In the genomic region with DNA sequence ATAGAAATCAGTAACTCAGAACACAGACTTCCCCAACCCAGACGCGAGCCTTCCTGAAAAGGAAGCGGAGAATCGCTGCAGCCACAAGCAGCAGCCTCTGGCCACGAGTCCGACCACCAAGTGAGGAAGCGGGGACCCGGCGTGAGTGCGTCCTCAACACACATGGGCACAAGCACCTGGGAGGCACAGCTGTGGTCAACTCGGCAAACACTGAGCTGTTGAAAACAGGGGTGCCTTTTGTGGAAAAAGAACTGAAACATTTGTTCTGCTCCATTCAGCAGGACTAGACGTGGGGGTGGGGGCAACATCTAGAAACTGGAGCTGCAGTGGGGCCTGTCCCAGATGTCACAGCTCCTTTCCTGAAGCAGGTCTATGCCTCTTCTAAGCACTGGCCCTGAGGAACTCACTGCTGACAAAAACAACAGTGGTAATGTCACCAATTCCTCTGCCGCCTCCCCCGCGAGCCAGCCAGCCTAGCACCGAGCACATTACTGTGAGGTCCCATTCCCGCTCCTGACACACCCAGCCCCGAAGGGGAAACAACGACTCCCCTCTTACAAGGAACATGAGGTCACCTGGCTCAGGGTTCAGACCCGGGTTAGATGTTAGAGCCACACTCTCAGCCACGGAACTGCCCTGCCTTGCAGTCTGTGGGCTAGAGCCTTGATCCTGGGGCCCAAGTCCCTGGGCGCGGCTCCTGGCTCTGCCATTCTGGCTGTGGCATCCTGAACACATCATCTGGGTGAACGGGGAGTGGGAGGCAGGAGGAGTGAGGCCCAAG, we compare ENCODE assay signal across 8 cellular contexts. TPM values are rescaled to one million over a fixed set of nuclear protein-coding genes. Genes with fewer than 3 reads are reported as not detected.
DNase-seq lines count a peak whose midpoint lies in the region; ATAC-seq lines count a peak whose summit lies in the region.

No MANE protein-coding gene starts in this region.

- peak; percentile 55 for ATAC-seq in GM19043 (IDR thresholded peaks at IDR 0.05; ENCODE audit: low read depth, unreplicated experiment)
- peak; percentile 43 for ATAC-seq in HG03342 (IDR thresholded peaks at IDR 0.05; ENCODE audit: unreplicated experiment)

- no peaks in the 10 kb centered on the region for H3K9me3 Mint-ChIP-seq in activated T-helper 2 cell treated with anti-CD3 and anti-CD28 coated beads, Interferon-gamma antibody, Interleukin-2, Interleukin-4, amounts not matched to agents 10 μg/mL and 5 μg/mL and 100 μg/mL, durations not matched to agents 14 hours and 24 hours and 36 hours

- no peak for DNase-seq in activated T-helper 2 cell treated with anti-CD3 and anti-CD28 coated beads, Interferon-gamma antibody, Interleukin-2, Interleukin-4, amounts not matched to agents 10 μg/mL and 5 μg/mL and 100 μg/mL, durations not matched to agents 14 hours and 24 hours and 36 hours (ENCODE audit: low spot score)
- peak; percentile 60 to 64 for DNase-seq in stimulated activated CD4-positive, alpha-beta T cell treated with anti-CD3 and anti-CD28 coated beads, Interleukin-2, amount 100 ng/mL, for 24 hours
- DNase-seq in SIG-M5 (lab: John Stamatoyannopoulos, UW) = no peak
- DNase-seq in NCI-H187 (lab: John Stamatoyannopoulos, UW) = no peak
- DNase-seq in effector CD4-positive, alpha-beta T cell = no peak
- DNase-seq in NCI-H774 (lab: John Stamatoyannopoulos, UW) = no peak

- peaks cover 75% of the 10 kb centered on the region for H3K36me3 Mint-ChIP-seq in activated T-helper 2 cell treated with anti-CD3 and anti-CD28 coated beads, Interferon-gamma antibody, Interleukin-2, Interleukin-4, amounts not matched to agents 10 μg/mL and 5 μg/mL and 100 μg/mL, durations not matched to agents 14 hours and 24 hours and 36 hours (ENCODE audit: low read depth)

- peaks cover 66% of the 10 kb centered on the region for H3K4me1 Mint-ChIP-seq in activated T-helper 2 cell treated with anti-CD3 and anti-CD28 coated beads, Interferon-gamma antibody, Interleukin-2, Interleukin-4, amounts not matched to agents 10 μg/mL and 5 μg/mL and 100 μg/mL, durations not matched to agents 14 hours and 24 hours and 36 hours (ENCODE audit: low read depth)

- H3K27ac Mint-ChIP-seq in activated T-helper 2 cell treated with anti-CD3 and anti-CD28 coated beads, Interferon-gamma antibody, Interleukin-2, Interleukin-4, amounts not matched to agents 10 μg/mL and 5 μg/mL and 100 μg/mL, durations not matched to agents 14 hours and 24 hours and 36 hours = peak overlapping the region; percentile 97

- peak overlapping the region; percentile 80 for H3K4me3 Mint-ChIP-seq in activated T-helper 2 cell treated with anti-CD3 and anti-CD28 coated beads, Interferon-gamma antibody, Interleukin-2, Interleukin-4, amounts not matched to agents 10 μg/mL and 5 μg/mL and 100 μg/mL, durations not matched to agents 14 hours and 24 hours and 36 hours (ENCODE audit: low read depth)

- intact Hi-C loops in activated T-helper 2 cell treated with anti-CD3 and anti-CD28 coated beads, Interferon-gamma antibody, Interleukin-2, Interleukin-4, amounts not matched to agents 10 μg/mL and 5 μg/mL and 100 μg/mL, durations not matched to agents 14 hours and 24 hours and 36 hours (cut with micrococcal nuclease) = loop anchor here (2.0 to 10.0 kb wide), 2 partner anchors 53 to 637 kb away; no protein-coding TSS in a partner anchor

- H3K27me3 Mint-ChIP-seq in activated T-helper 2 cell treated with anti-CD3 and anti-CD28 coated beads, Interferon-gamma antibody, Interleukin-2, Interleukin-4, amounts not matched to agents 10 μg/mL and 5 μg/mL and 100 μg/mL, durations not matched to agents 14 hours and 24 hours and 36 hours (ENCODE audit: low read depth) = no peaks in the 10 kb centered on the region

RNA-seq across cellular contexts. Expression of gene KDM8, which starts 28.9 kb away (rescaled TPM):
- 13.5 and 17.3 TPM in 2 replicates for total RNA-seq in activated T-helper 2 cell treated with anti-CD3 and anti-CD28 coated beads, Interferon-gamma antibody, Interleukin-2, Interleukin-4, amounts not matched to agents 10 μg/mL and 5 μg/mL and 100 μg/mL, durations not matched to agents 14 hours and 24 hours and 36 hours

RNA-seq across cellular contexts. Expression of gene NSMCE1, which starts 36.3 kb away (rescaled TPM):
- total RNA-seq in activated T-helper 2 cell treated with anti-CD3 and anti-CD28 coated beads, Interferon-gamma antibody, Interleukin-2, Interleukin-4, amounts not matched to agents 10 μg/mL and 5 μg/mL and 100 μg/mL, durations not matched to agents 14 hours and 24 hours and 36 hours = 186 and 189 TPM in 2 replicates

Comparison
In these comparisons a context has a peak if more than half of its experiments do, and no peak if none do; other contexts are left out.
1. DNase-seq: peak in stimulated activated CD4-positive, alpha-beta T cell treated with anti-CD3 and anti-CD28 coated beads, Interleukin-2, amount 100 ng/mL, for 24 hours (2 of 2); none in activated T-helper 2 cell treated with anti-CD3 and anti-CD28 coated beads, Interferon-gamma antibody, Interleukin-2, Interleukin-4, amounts not matched to agents 10 μg/mL and 5 μg/mL and 100 μg/mL, durations not matched to agents 14 hours and 24 hours and 36 hours (single experiment), SIG-M5 (single experiment), NCI-H187 (0 of 2), effector CD4-positive, alpha-beta T cell (single experiment) and NCI-H774 (single experiment).